In genomic region chr6:142867988-142868818, GRCh38 we compare ENCODE assay signal across 8 cellular contexts.
DNase-seq lines count a peak whose midpoint lies in the region; ATAC-seq, FAIRE-seq and TF ChIP-seq lines count a peak whose summit lies in the region.

No MANE protein-coding gene starts in this region.

- FAIRE-seq in astrocyte (lab: Jason Lieb, UNC), result no peak

- ATAC-seq in GM18505 (IDR thresholded peaks at IDR 0.05; ENCODE audit: unreplicated experiment), result peak; percentile 41
- peak; percentile 48 for ATAC-seq in HG03378 (IDR thresholded peaks at IDR 0.05; ENCODE audit: unreplicated experiment)
- ATAC-seq in GM18873 (IDR thresholded peaks at IDR 0.05; ENCODE audit: low FRiP score, unreplicated experiment), result no peak

- H3K36me3 ChIP-seq in astrocyte (ENCODE audit: insufficient read depth, low read length) (no peaks in the 10 kb centered on the region), tibial artery (no peaks in the 10 kb centered on the region), BE2C (no peaks in the 10 kb centered on the region)

- H2AFZ ChIP-seq in astrocyte (ENCODE audit: low read depth, low read length), result no peak overlapping the region

- H3K27me3 ChIP-seq in astrocyte (ENCODE audit: insufficient read depth, low read length) (no peaks in the 10 kb centered on the region), tibial artery (no peaks in the 10 kb centered on the region), BE2C (peaks cover 3% of the 10 kb centered on the region)

- H3K27ac ChIP-seq in astrocyte (ENCODE audit: low read depth, low read length) (no peak overlapping the region), tibial artery (no peak overlapping the region)

- H3K9ac ChIP-seq in astrocyte (ENCODE audit: low read length), result no peak overlapping the region

- H3K36me3 Mint-ChIP-seq in astrocyte (ENCODE audit: low read depth, unreplicated experiment), result no peaks in the 10 kb centered on the region
- H3K36me3 Mint-ChIP-seq in mesothelial cell of epicardium, result no peaks in the 10 kb centered on the region

- peaks cover 68% of the 10 kb centered on the region for H3K79me2 ChIP-seq in astrocyte (ENCODE audit: insufficient read depth, low read length)

- H3K9me3 Mint-ChIP-seq in astrocyte (ENCODE audit: unreplicated experiment) (no peaks in the 10 kb centered on the region), mesothelial cell of epicardium (no peaks in the 10 kb centered on the region)

- intact Hi-C loops in tibial artery (cut with DNase I; ENCODE audit: low total_unique reads), result no loop called here

- H3K4me1 ChIP-seq in astrocyte (ENCODE audit: insufficient read depth, low read length) (peaks cover 12% of the 10 kb centered on the region), tibial artery (peaks cover 0 to 54% (median 12%) of the 10 kb centered on the region in 4 donors), BE2C (peaks cover 2% of the 10 kb centered on the region; the same call in 1 of the 2 replicates)

- no peak overlapping the region for H3K4me2 ChIP-seq in astrocyte (ENCODE audit: low read length)

- TF ChIP-seq POLR2A in GM18505 (IDR thresholded peaks at IDR 0.05; ENCODE audit: borderline replicate concordance, extremely low read depth, insufficient read depth, insufficient read length), result no peak

- H3K27me3 Mint-ChIP-seq in astrocyte (ENCODE audit: low read depth, unreplicated experiment), result no peaks in the 10 kb centered on the region
- H3K27me3 Mint-ChIP-seq in mesothelial cell of epicardium (ENCODE audit: low read depth), result no peaks in the 10 kb centered on the region

- TF ChIP-seq CTCF in astrocyte (IDR thresholded peaks at IDR 0.05; ENCODE audit: insufficient read depth, low read depth, low read length), result no peak
- no peak for TF ChIP-seq CTCF in mesothelial cell of epicardium (IDR thresholded peaks at IDR 0.05; ENCODE audit: unreplicated experiment)
- TF ChIP-seq CTCF in tibial artery (IDR thresholded peaks at IDR 0.05), result no peak
- TF ChIP-seq CTCF in BE2C (IDR thresholded peaks at IDR 0.05; ENCODE audit: low read depth, low read length), result no peak

- H3K4me1 Mint-ChIP-seq in astrocyte (ENCODE audit: low read depth, unreplicated experiment) (peaks cover 44% of the 10 kb centered on the region), mesothelial cell of epicardium (peaks cover 22% of the 10 kb centered on the region)

- DNase-seq in astrocyte (ENCODE audit: low read depth) (peak; percentile 95), mesothelial cell of epicardium (ENCODE audit: low spot score in 2 of 2, unreplicated experiment in 2 of 2) (no peak), tibial artery (no peak), HT-29 (ENCODE audit: low spot score) (no peak), BE2C (no peak)

- H3K4me3 Mint-ChIP-seq in astrocyte (ENCODE audit: unreplicated experiment) (no peak overlapping the region), mesothelial cell of epicardium (no peak overlapping the region)

- H3K27ac Mint-ChIP-seq in astrocyte (ENCODE audit: unreplicated experiment), result no peak overlapping the region
- peak overlapping the region; percentile 28 for H3K27ac Mint-ChIP-seq in mesothelial cell of epicardium

- H4K20me1 ChIP-seq in astrocyte (ENCODE audit: insufficient read depth, low read length), result peaks cover 5% of the 10 kb centered on the region

- H3K4me3 ChIP-seq in astrocyte (ENCODE audit: insufficient read depth, low read depth, low read length) (no peak overlapping the region), tibial artery (no peak overlapping the region), BE2C (ENCODE audit: low read depth, low read length) (no peak overlapping the region)

- H3K9me3 ChIP-seq in astrocyte (ENCODE audit: insufficient read depth, low read depth, low read length) (no peaks in the 10 kb centered on the region), tibial artery (no peaks in the 10 kb centered on the region), BE2C (no peaks in the 10 kb centered on the region)
